Comparison of ENCODE assay signal across 17 cellular contexts in the genomic region with DNA sequence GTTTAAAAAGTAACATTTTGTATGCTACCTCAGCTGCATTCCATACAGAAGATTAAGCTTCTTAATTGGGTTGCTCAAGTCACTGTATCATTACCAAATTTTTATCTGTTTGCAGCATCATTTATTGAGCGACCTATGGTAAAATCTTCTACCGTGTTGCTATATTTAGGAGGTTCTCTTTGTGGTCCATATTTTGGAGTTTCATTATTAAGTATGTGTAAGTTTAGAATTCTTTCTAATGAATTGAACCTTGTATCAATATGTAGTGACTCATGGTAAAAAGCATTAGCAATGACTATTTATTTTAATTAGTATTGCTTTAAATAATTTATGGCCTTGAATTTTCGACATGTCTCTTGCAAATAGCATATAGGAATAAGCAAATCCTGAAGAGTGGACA. TPM values are rescaled to one million over a fixed set of nuclear protein-coding genes. Genes with fewer than 3 reads are reported as not detected.
"Had no signal": no experiment of that assay in that cellular context is flagged by ENCODE, and none has a peak within 500 bp of the region (broad histone marks: within the 10 kb centered on the region; RNA-seq: fewer than 3 reads in every experiment).

No MANE protein-coding gene starts in this region.

- H3K27me3 ChIP-seq: colonic mucosa, heart left ventricle, sigmoid colon had no signal

- H3K9me3 ChIP-seq: colonic mucosa, sigmoid colon had no signal

- H3K36me3 ChIP-seq: colonic mucosa had no signal

- H3K27ac ChIP-seq: colonic mucosa, heart left ventricle, sigmoid colon, skin epidermis had no signal

- H3K4me1 ChIP-seq: colonic mucosa, heart left ventricle, sigmoid colon had no signal

- ATAC-seq: heart left ventricle; left lobe of liver; mucosa of descending colon; naive thymus-derived CD8-positive, alpha-beta T cell had no signal

- DNase-seq: colonic mucosa; dermis blood vessel endothelial cell; endodermal cell; erythroblast; foreskin melanocyte; heart left ventricle; hippocampal formation; kidney glomerular epithelial cell; mammary epithelial cell; mucosa of descending colon; naive thymus-derived CD8-positive, alpha-beta T cell; posterior cingulate gyrus; sigmoid colon; stimulated activated naive CD4-positive, alpha-beta T cell treated with Interleukin-2 at 50 U/mL for 16 hours; trophoblast cell had no signal

- H3K4me3 ChIP-seq: colonic mucosa, heart left ventricle, mucosa of descending colon, sigmoid colon, skin epidermis had no signal

RNA-seq across cellular contexts. Expression of a gene that starts 42.2 kb away (rescaled TPM):
- total RNA-seq: naive thymus-derived CD8-positive, alpha-beta T cell had no signal
